8 cellular contexts compared by ENCODE assay signal in the genomic region with DNA sequence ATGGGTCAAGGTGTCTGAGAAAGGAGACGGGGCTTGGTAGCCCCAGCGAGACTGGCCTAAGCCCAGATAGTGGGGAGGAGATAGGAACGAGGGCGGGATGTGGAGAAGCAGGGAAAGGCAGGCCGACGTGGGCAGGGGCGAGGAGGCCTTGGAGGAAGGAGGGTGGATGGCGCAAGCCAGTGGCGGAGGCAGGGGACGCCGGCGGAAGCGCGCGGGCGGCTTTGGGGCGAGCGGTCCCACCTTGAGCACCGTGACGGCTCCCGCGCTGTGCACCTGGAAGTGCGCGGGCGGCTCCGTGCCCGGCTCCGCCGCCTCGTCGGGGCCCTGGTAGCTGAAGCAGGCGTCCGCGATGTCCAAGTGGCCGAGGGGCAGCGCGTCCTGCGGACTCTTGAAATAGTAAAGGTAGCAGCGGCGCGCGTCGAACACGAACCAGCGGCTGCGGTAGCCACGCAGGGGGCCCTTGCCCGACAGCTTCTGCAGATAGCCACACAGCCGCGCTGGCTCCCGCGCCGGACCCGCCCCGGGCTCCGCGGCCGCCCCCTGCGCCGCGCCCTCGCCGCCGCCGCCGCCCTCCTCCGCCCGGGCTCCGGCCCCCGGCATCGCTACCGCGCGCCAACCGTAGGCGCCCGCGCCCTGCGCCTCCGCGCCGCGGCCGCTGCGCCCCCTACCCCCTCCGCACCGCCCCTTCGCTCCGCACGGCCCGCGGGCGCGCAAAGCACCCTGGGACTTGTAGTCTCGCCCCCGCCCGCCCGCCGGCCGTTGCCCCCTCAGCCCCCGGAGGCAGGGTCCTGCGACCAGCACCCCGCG. TPM values are rescaled to one million over a fixed set of nuclear protein-coding genes. Genes with fewer than 3 reads are reported as not detected.
DNase-seq lines count a peak whose midpoint lies in the region; ATAC-seq and TF ChIP-seq lines count a peak whose summit lies in the region.

Gene TBC1D2B (minus strand): TSS at position 659 of the 807 bp plus-strand sequence. CDS start 59 bp downstream, at position 600.

- H3K9me3 Mint-ChIP-seq in stimulated activated memory B cell treated with anti-CD40 and anti-IgM and Interleukin-4, amounts not matched to agents 10 μg/mL and 1 μg/mL and 100 μg/mL, for 72 hours, result no peaks in the 10 kb centered on the region

- no peaks in the 10 kb centered on the region for H3K36me3 ChIP-seq in A673 (ENCODE audit: insufficient read depth, low read length, poor library complexity, severe bottlenecking)
- no peaks in the 10 kb centered on the region for H3K36me3 ChIP-seq in esophagus (ENCODE audit: control insufficient read depth in 2 of 2, insufficient read depth in 2 of 2, low read length in 1 of 2)
- no peaks in the 10 kb centered on the region for H3K36me3 ChIP-seq in muscle layer of duodenum (ENCODE audit: control insufficient read depth in 1 of 2, insufficient read depth in 2 of 2, low read length in 2 of 2)

- peaks cover 33% of the 10 kb centered on the region for H3K4me1 Mint-ChIP-seq in stimulated activated memory B cell treated with anti-CD40 and anti-IgM and Interleukin-4, amounts not matched to agents 10 μg/mL and 1 μg/mL and 100 μg/mL, for 72 hours

- CTCF ChIA-PET in A673 (lab: Charles Lee), result no interaction called here

- H3K27me3 ChIP-seq in A673 (replicated peaks; ENCODE audit: insufficient read depth, low read depth, low read length, poor library complexity) (no peaks in the 10 kb centered on the region), esophagus (ENCODE audit: control insufficient read depth in 1 of 2, insufficient read depth in 2 of 2, low read length in 2 of 2) (no peaks in the 10 kb centered on the region), muscle layer of duodenum (ENCODE audit: low read depth, low read length) (no peaks in the 10 kb centered on the region)

- no peak for TF ChIP-seq CTCF in A673 (conservative IDR thresholded peaks at IDR 0.05; ENCODE audit: low read depth, low read length)

- ATAC-seq in HG03103 (IDR thresholded peaks at IDR 0.05; ENCODE audit: low read depth, unreplicated experiment), result peak; percentile 78
- ATAC-seq in stimulated activated memory B cell treated with anti-CD40 and anti-IgM and Interleukin-4, amounts not matched to agents 10 μg/mL and 1 μg/mL and 100 μg/mL, for 72 hours, result peak; percentile 92

- H3K4me3 ChIP-seq in A673 (ENCODE audit: low read depth, low read length, poor library complexity, severe bottlenecking), result peak within 1 kb of the TSS; percentile 89
- peak within 1 kb of the TSS; percentile 80 to 82 for H3K4me3 ChIP-seq in esophagus (ENCODE audit: low read depth in 1 of 2, low read length in 2 of 2)
- H3K4me3 ChIP-seq in muscle layer of duodenum (ENCODE audit: low read depth in 1 of 2, low read length in 2 of 2), result peak within 1 kb of the TSS; percentile 83 to 90

- peak within 1 kb of the TSS; percentile 78 for H3K27ac ChIP-seq in A673 (ENCODE audit: low read depth, low read length, poor library complexity, severe bottlenecking)
- peak within 1 kb of the TSS; percentile 85 to 89 for H3K27ac ChIP-seq in esophagus (ENCODE audit: low read depth in 2 of 2, low read length in 1 of 2)
- H3K27ac ChIP-seq in muscle layer of duodenum (ENCODE audit: low read length), result peak within 1 kb of the TSS; percentile 67

- H3K4me3 Mint-ChIP-seq in stimulated activated memory B cell treated with anti-CD40 and anti-IgM and Interleukin-4, amounts not matched to agents 10 μg/mL and 1 μg/mL and 100 μg/mL, for 72 hours, result peak within 1 kb of the TSS; percentile 86

- DNase-seq in A673 (ENCODE audit: low spot score), result peak; percentile 76
- DNase-seq in NOMO-1 treated with dmso at 0.1 percent for 144 hours (lab: John Stamatoyannopoulos, UW; ENCODE audit: unreplicated experiment), result peak; percentile 52
- DNase-seq in activated T-cell treated with anti-CD3 and anti-CD28 coated beads for 48 hours (ENCODE audit: low read depth), result peak; percentile 67

- H3K36me3 Mint-ChIP-seq in stimulated activated memory B cell treated with anti-CD40 and anti-IgM and Interleukin-4, amounts not matched to agents 10 μg/mL and 1 μg/mL and 100 μg/mL, for 72 hours, result no peaks in the 10 kb centered on the region

- no peaks in the 10 kb centered on the region for H3K9me3 ChIP-seq in A673 (ENCODE audit: low read depth, low read length, poor library complexity, severe bottlenecking)
- no peaks in the 10 kb centered on the region for H3K9me3 ChIP-seq in esophagus (ENCODE audit: control insufficient read depth in 2 of 2, insufficient read depth in 1 of 2, low read depth in 1 of 2, low read length in 1 of 2)
- no peaks in the 10 kb centered on the region for H3K9me3 ChIP-seq in muscle layer of duodenum (ENCODE audit: control insufficient read depth in 1 of 2, low read length in 2 of 2)

- 0 to 1% methylated on average over 65 to 104 of the region's 104 CpGs for WGBS in esophagus, 2 donors

- peaks cover 27% of the 10 kb centered on the region for H3K4me1 ChIP-seq in A673 (ENCODE audit: insufficient read depth, low read length, poor library complexity, severe bottlenecking)
- peaks cover 0 to 7% of the 10 kb centered on the region in 2 donors for H3K4me1 ChIP-seq in esophagus (ENCODE audit: control insufficient read depth in 2 of 2, insufficient read depth in 2 of 2, low read length in 1 of 2)
- peaks cover 16 to 29% of the 10 kb centered on the region in 2 donors for H3K4me1 ChIP-seq in muscle layer of duodenum (ENCODE audit: control insufficient read depth in 1 of 2, insufficient read depth in 2 of 2, low read length in 2 of 2)

- peak; percentile 50 for TF ChIP-seq POLR2A in GM18526 (IDR thresholded peaks at IDR 0.05; ENCODE audit: extremely low read depth, insufficient read length)

- no TSS peak for BruUV-seq in A673 (replicated peaks; lab: Mats Ljungman, UMichigan)

- H3K27me3 Mint-ChIP-seq in stimulated activated memory B cell treated with anti-CD40 and anti-IgM and Interleukin-4, amounts not matched to agents 10 μg/mL and 1 μg/mL and 100 μg/mL, for 72 hours, result no peaks in the 10 kb centered on the region

- POLR2A ChIA-PET in A673 (lab: Charles Lee; ENCODE audit: low non-redundant PET), result no interaction called here

- peak within 1 kb of the TSS; percentile 69 for H3K27ac Mint-ChIP-seq in stimulated activated memory B cell treated with anti-CD40 and anti-IgM and Interleukin-4, amounts not matched to agents 10 μg/mL and 1 μg/mL and 100 μg/mL, for 72 hours

- intact Hi-C loops in A673 (cut with micrococcal nuclease; ENCODE audit: unreplicated experiment), result no loop called here

RNA-seq across cellular contexts. Expression of gene TBC1D2B, which starts in this region (rescaled TPM):
- 26.0 and 29.4 TPM in 2 replicates for total RNA-seq in A673 (2021)
- 1 to 10 TPM; 5.1 to 7.0 TPM for polyA plus RNA-seq in esophagus

Comparison
In these comparisons a context has a peak if more than half of its experiments do, and no peak if none do; other contexts are left out.
1. Peak in every context shown above with its lines: DNase-seq, ATAC-seq, H3K4me3 ChIP-seq and H3K27ac ChIP-seq.